ENCODE assay signal across 33 cellular contexts in genomic region chr1:12627308-12627707, GRCh38. TPM values are rescaled to one million over a fixed set of nuclear protein-coding genes. Genes with fewer than 3 reads are reported as not detected.
"Had no signal": no experiment of that assay in that cellular context is flagged by ENCODE, and none has a peak within 500 bp of the region (broad histone marks: within the 10 kb centered on the region; RNA-seq: fewer than 3 reads in every experiment).

No MANE protein-coding gene starts in this region.

- H3K4me3 ChIP-seq: ascending aorta, pancreas, spleen, suprapubic skin, tibial artery, upper lobe of right lung had no signal

- H3K9me3 ChIP-seq: ascending aorta, neutrophil, pancreas, spleen, suprapubic skin, tibial artery, upper lobe of right lung had no signal

- H3K36me3 Mint-ChIP-seq: activated naive CD4-positive, alpha-beta T cell treated with anti-CD3 and anti-CD28 coated beads, Interleukin-2, amount 10 ng/mL, durations not matched to agents 7 days and 5 days; activated naive CD8-positive, alpha-beta T cell treated with anti-CD3 and anti-CD28 coated beads, Interleukin-2, amount 10 ng/mL, durations not matched to agents 7 days and 5 days had no signal

- H3K27me3 ChIP-seq: ascending aorta, brain microvascular endothelial cell, neutrophil, pancreas, spleen, suprapubic skin, upper lobe of right lung had no signal

- H3K27ac Mint-ChIP-seq: activated naive CD4-positive, alpha-beta T cell treated with anti-CD3 and anti-CD28 coated beads, Interleukin-2, amount 10 ng/mL, durations not matched to agents 7 days and 5 days; activated naive CD8-positive, alpha-beta T cell treated with anti-CD3 and anti-CD28 coated beads, Interleukin-2, amount 10 ng/mL, durations not matched to agents 7 days and 5 days; activated T-helper 1 cell treated with anti-CD3 and anti-CD28 coated beads, Interleukin-12 subunit alpha, Interleukin-12 subunit beta, Interleukin-2, Interleukin-4 antibody, amounts not matched to agents 30 ng/mL and 10 ng/mL and 1 ng/mL, durations not matched to agents 14 hours and 24 hours and 36 hours; dendritic cell treated with granulocyte-macrophage colony-stimulating factor and Interleukin-4, amounts not matched to agents 40 ng/mL and 50 ng/mL, for 4 days; endodermal cell; nephron progenitor cell; T-helper 1 cell treated with Interleukin-12 subunit alpha and Interleukin-12 subunit beta and Interleukin-4 antibody, amounts not matched to agents 30 μg/mL and 1 μg/mL, for 36 hours had no signal

- H3K27ac ChIP-seq: ascending aorta, brain microvascular endothelial cell, neutrophil, pancreas, spleen, suprapubic skin, tibial artery, upper lobe of right lung had no signal

- H3K9me3 Mint-ChIP-seq: activated naive CD4-positive, alpha-beta T cell treated with anti-CD3 and anti-CD28 coated beads, Interleukin-2, amount 10 ng/mL, durations not matched to agents 7 days and 5 days; activated naive CD8-positive, alpha-beta T cell treated with anti-CD3 and anti-CD28 coated beads, Interleukin-2, amount 10 ng/mL, durations not matched to agents 7 days and 5 days; activated T-helper 1 cell treated with anti-CD3 and anti-CD28 coated beads, Interleukin-12 subunit alpha, Interleukin-12 subunit beta, Interleukin-2, Interleukin-4 antibody, amounts not matched to agents 30 ng/mL and 10 ng/mL and 1 ng/mL, durations not matched to agents 14 hours and 24 hours and 36 hours; dendritic cell treated with granulocyte-macrophage colony-stimulating factor and Interleukin-4, amounts not matched to agents 40 ng/mL and 50 ng/mL, for 4 days; endodermal cell; nephron progenitor cell; T-helper 1 cell treated with Interleukin-12 subunit alpha and Interleukin-12 subunit beta and Interleukin-4 antibody, amounts not matched to agents 30 μg/mL and 1 μg/mL, for 36 hours had no signal

- H3K4me1 ChIP-seq: upper lobe of right lung had no signal

- DNase-seq: activated CD4-positive, alpha-beta T cell treated with anti-CD3 and anti-CD28 coated beads for 1 hour; activated CD4-positive, alpha-beta T cell treated with anti-CD3 and anti-CD28 coated beads, Interleukin-2, amount 50 U/mL, for 1 hour; activated gamma-delta T cell; activated naive CD4-positive, alpha-beta T cell treated with anti-CD3 and anti-CD28 coated beads, Interleukin-2, amount 10 ng/mL, durations not matched to agents 7 days and 5 days; activated naive CD8-positive, alpha-beta T cell treated with anti-CD3 and anti-CD28 coated beads, Interleukin-2, amount 10 ng/mL, durations not matched to agents 7 days and 5 days; brain microvascular endothelial cell; endodermal cell; foreskin fibroblast; head of caudate nucleus; hippocampal formation; left cardiac atrium; left ventricle myocardium superior; nephron progenitor cell; pancreas; right cardiac atrium; spleen; T-helper 9 cell; tibial artery; upper lobe of right lung had no signal

- FAIRE-seq: keratinocyte, pancreas, TTC549 had no signal

- ATAC-seq: esophagus mucosa, left cardiac atrium, left ventricle myocardium superior, pancreas, right cardiac atrium, upper lobe of right lung had no signal

- H3K36me3 ChIP-seq: ascending aorta, brain microvascular endothelial cell, neutrophil, pancreas, spleen, suprapubic skin, tibial artery, upper lobe of right lung had no signal

- H3K4me3 Mint-ChIP-seq: activated naive CD4-positive, alpha-beta T cell treated with anti-CD3 and anti-CD28 coated beads, Interleukin-2, amount 10 ng/mL, durations not matched to agents 7 days and 5 days; activated naive CD8-positive, alpha-beta T cell treated with anti-CD3 and anti-CD28 coated beads, Interleukin-2, amount 10 ng/mL, durations not matched to agents 7 days and 5 days; activated T-helper 1 cell treated with anti-CD3 and anti-CD28 coated beads, Interleukin-12 subunit alpha, Interleukin-12 subunit beta, Interleukin-2, Interleukin-4 antibody, amounts not matched to agents 30 ng/mL and 10 ng/mL and 1 ng/mL, durations not matched to agents 14 hours and 24 hours and 36 hours; dendritic cell treated with granulocyte-macrophage colony-stimulating factor and Interleukin-4, amounts not matched to agents 40 ng/mL and 50 ng/mL, for 4 days; endodermal cell; nephron progenitor cell; T-helper 1 cell treated with Interleukin-12 subunit alpha and Interleukin-12 subunit beta and Interleukin-4 antibody, amounts not matched to agents 30 μg/mL and 1 μg/mL, for 36 hours had no signal

RNA-seq across cellular contexts. Expression of gene AADACL4, which starts 16.6 kb away (rescaled TPM):
- total RNA-seq: activated naive CD8-positive, alpha-beta T cell treated with anti-CD3 and anti-CD28 coated beads, Interleukin-2, amount 10 ng/mL, durations not matched to agents 7 days and 5 days; activated T-helper 1 cell treated with anti-CD3 and anti-CD28 coated beads, Interleukin-12 subunit alpha, Interleukin-12 subunit beta, Interleukin-2, Interleukin-4 antibody, amounts not matched to agents 30 ng/mL and 10 ng/mL and 1 ng/mL, durations not matched to agents 14 hours and 24 hours and 36 hours; ascending aorta; cardiac septum; endodermal cell; esophagus mucosa; left cardiac atrium; left ventricle myocardium superior; lung microvascular endothelial cell; mesenteric fat pad; mucosa of gallbladder; pancreas; pulmonary artery endothelial cell; right cardiac atrium; suprapubic skin; upper lobe of right lung had no signal
- polyA plus RNA-seq: keratinocyte, pancreas, right cardiac atrium had no signal
